Comparison of ENCODE assay signal across 24 cellular contexts in the genomic region with DNA sequence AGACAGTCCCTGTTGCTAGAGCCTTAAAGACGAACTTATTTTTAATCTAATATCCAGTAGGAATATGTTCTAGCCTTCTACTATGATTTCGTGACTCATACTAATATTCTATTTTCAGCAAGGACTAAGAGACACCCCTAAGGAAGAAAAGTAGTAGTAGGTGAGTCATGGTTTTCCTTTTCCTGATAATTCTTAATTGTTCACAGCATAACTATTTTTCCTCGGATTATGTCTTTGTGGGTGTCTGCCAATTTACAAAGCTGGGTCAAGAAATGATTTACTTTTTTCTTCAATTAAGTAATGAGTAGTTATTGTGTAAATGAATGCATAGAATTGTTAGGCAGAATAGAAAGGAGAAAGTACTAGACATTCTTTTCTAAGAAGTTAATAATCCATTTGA.
"Had no signal": no experiment of that assay in that cellular context is flagged by ENCODE, and none has a peak within 500 bp of the region (broad histone marks: within the 10 kb centered on the region; RNA-seq: fewer than 3 reads in every experiment).

No MANE protein-coding gene starts in this region.

- H3K4me1 Mint-ChIP-seq: activated naive CD4-positive, alpha-beta T cell treated with anti-CD3 and anti-CD28 coated beads, Interleukin-2, amount 50 U/mL, for 24 hours; memory B cell; naive thymus-derived CD4-positive, alpha-beta T cell had no signal

- H3K4me3 Mint-ChIP-seq: activated naive CD4-positive, alpha-beta T cell treated with anti-CD3 and anti-CD28 coated beads, Interleukin-2, amount 50 U/mL, for 24 hours; activated T-cell treated with anti-CD3 and anti-CD28 coated beads, Interleukin-2, amount 50 U/mL, for 72 hours; effector memory CD8-positive, alpha-beta T cell; memory B cell; naive thymus-derived CD4-positive, alpha-beta T cell had no signal

- H3K27me3 Mint-ChIP-seq: activated naive CD4-positive, alpha-beta T cell treated with anti-CD3 and anti-CD28 coated beads, Interleukin-2, amount 50 U/mL, for 24 hours; effector memory CD8-positive, alpha-beta T cell; memory B cell; naive thymus-derived CD4-positive, alpha-beta T cell had no signal

- DNase-seq: activated CD4-positive, alpha-beta T cell treated with anti-CD3 and anti-CD28 coated beads for 1 hour; activated CD8-positive, alpha-beta memory T cell treated with anti-CD3 and anti-CD28 coated beads for 24 hours; activated CD8-positive, alpha-beta memory T cell treated with anti-CD3 and anti-CD28 coated beads, Interleukin-2, amount 50 U/mL, for 48 hours; activated gamma-delta T cell; activated T-cell treated with anti-CD3 and anti-CD28 coated beads, Interleukin-2, amount 50 U/mL, for 72 hours; adrenal gland; effector memory CD8-positive, alpha-beta T cell; erythroblast; heart left ventricle; kidney glomerular epithelial cell; left ventricle myocardium superior; naive thymus-derived CD4-positive, alpha-beta T cell; pancreas; retina; stimulated activated CD4-positive, alpha-beta T cell treated with anti-CD3 and anti-CD28 coated beads, Interleukin-12 subunit alpha, Interleukin-12 subunit beta, amount 100 ng/mL, for 4 hours; stimulated activated CD4-positive, alpha-beta T cell treated with anti-CD3 and anti-CD28 coated beads, Interleukin-1b, Interleukin-23, amount 100 ng/mL, for 48 hours; stimulated activated naive CD4-positive, alpha-beta T cell treated with Interleukin-2 at 50 U/mL for 16 hours; SW 1271; T-helper 2 cell; thyroid gland; WERI-Rb-1 had no signal

- H3K27ac Mint-ChIP-seq: activated naive CD4-positive, alpha-beta T cell treated with anti-CD3 and anti-CD28 coated beads, Interleukin-2, amount 50 U/mL, for 24 hours; activated T-cell treated with anti-CD3 and anti-CD28 coated beads, Interleukin-2, amount 50 U/mL, for 72 hours; effector memory CD8-positive, alpha-beta T cell; memory B cell; naive thymus-derived CD4-positive, alpha-beta T cell had no signal

- H3K4me3 ChIP-seq: adrenal gland, gastroesophageal sphincter, heart left ventricle, pancreas, thyroid gland had no signal

- FAIRE-seq: pancreas had no signal

- H3K36me3 Mint-ChIP-seq: activated naive CD4-positive, alpha-beta T cell treated with anti-CD3 and anti-CD28 coated beads, Interleukin-2, amount 50 U/mL, for 24 hours; memory B cell; naive thymus-derived CD4-positive, alpha-beta T cell had no signal

- ATAC-seq: activated T-cell treated with anti-CD3 and anti-CD28 coated beads, Interleukin-2, amount 50 U/mL, for 72 hours; effector memory CD8-positive, alpha-beta T cell; gastroesophageal sphincter; heart left ventricle; left ventricle myocardium superior; naive thymus-derived CD4-positive, alpha-beta T cell; pancreas had no signal
